In genomic region chr18:24878289-24878688, GRCh38 we compare ENCODE assay signal across 8 cellular contexts.
A peak's percentile ranks its signal among the peaks of the same experiment; 100 is the strongest.
DNase-seq lines count a peak whose midpoint lies in the region; ATAC-seq, FAIRE-seq and TF ChIP-seq lines count a peak whose summit lies in the region.

No MANE protein-coding gene starts in this region.

- FAIRE-seq in H54 (lab: Jason Lieb, UNC) = no peak

- DNase-seq in DMS53 treated with DMSO at 0.1 percent for 48 hours (lab: John Stamatoyannopoulos, UW; ENCODE audit: unreplicated experiment) = peak; percentile 22
- peak; percentile 56 for DNase-seq in NAMALWA (ENCODE audit: low spot score)
- peak; percentile 71 for DNase-seq in astrocyte of the hippocampus (ENCODE audit: low read depth, low spot score)
- DNase-seq in kidney epithelial cell (ENCODE audit: low read depth) = no peak
- DNase-seq in stimulated activated CD4-positive, alpha-beta T cell treated with anti-CD3 and anti-CD28 coated beads, Interleukin-2, amount 100 ng/mL, for 48 hours = no peak
- no peak for DNase-seq in H54 (ENCODE audit: insufficient read length, low spot score)
- no peak for DNase-seq in activated CD4-positive, CD25-positive, alpha-beta regulatory T cell treated with anti-CD3 and anti-CD28 coated beads, Interleukin-2, amount 50 U/mL, for 72 hours

- peak; percentile 35 for TF ChIP-seq CTCF in kidney epithelial cell (IDR thresholded peaks at IDR 0.05; ENCODE audit: insufficient read depth, low read length, poor library complexity, severe bottlenecking)

- H3K27me3 ChIP-seq in kidney epithelial cell (ENCODE audit: control insufficient read depth, insufficient read depth, low read length) = no peaks in the 10 kb centered on the region

- no peak for TF ChIP-seq POLR2A in H54 (IDR thresholded peaks at IDR 0.05; ENCODE audit: low read depth, low read length)

- ATAC-seq in HG03342 (IDR thresholded peaks at IDR 0.05; ENCODE audit: unreplicated experiment) = no peak

- no peak overlapping the region for H3K4me3 ChIP-seq in kidney epithelial cell (ENCODE audit: low read depth, low read length)

- no peaks in the 10 kb centered on the region for H3K36me3 ChIP-seq in kidney epithelial cell (ENCODE audit: control insufficient read depth, insufficient read depth, low read length)

Comparison
In these comparisons a context has a peak if more than half of its experiments do, and no peak if none do; other contexts are left out.
1. DNase-seq: peak in DMS53 treated with DMSO at 0.1 percent for 48 hours (single experiment), NAMALWA (single experiment) and astrocyte of the hippocampus (single experiment); none in kidney epithelial cell (single experiment), stimulated activated CD4-positive, alpha-beta T cell treated with anti-CD3 and anti-CD28 coated beads, Interleukin-2, amount 100 ng/mL, for 48 hours (0 of 2), H54 (single experiment) and activated CD4-positive, CD25-positive, alpha-beta regulatory T cell treated with anti-CD3 and anti-CD28 coated beads, Interleukin-2, amount 50 U/mL, for 72 hours (single experiment).